In genomic region chr5:179733764-179734126, GRCh38 we compare ENCODE assay signal across 1 cellular context.
TF ChIP-seq lines count a peak whose summit lies in the region.

No MANE protein-coding gene starts in this region.

TF ChIP-seq in HepG2, 621 proteins besides CTCF, POLR2A, EP300 and RAD21:
- TF ChIP-seq FOXM1 (CRISPR knock-in tag; IDR thresholded peaks at IDR 0.05) (no peak), ZBTB37 (CRISPR knock-in tag; IDR thresholded peaks at IDR 0.05) (no peak), MAFF (IDR thresholded peaks at IDR 0.05; ENCODE audit: low read depth, low read length) (no peak), ATF7 (IDR thresholded peaks at IDR 0.05) (no peak), ATF7 (CRISPR knock-in tag; IDR thresholded peaks at IDR 0.05) (no peak), ZNF569 (CRISPR knock-in tag; IDR thresholded peaks at IDR 0.05; ENCODE audit: borderline replicate concordance) (no peak), NKX3-1 (CRISPR knock-in tag; IDR thresholded peaks at IDR 0.05) (no peak)
